In genomic region chr6:74505391-74505790, GRCh38 we compare ENCODE assay signal across 20 cellular contexts.
"Had no signal": no experiment of that assay in that cellular context is flagged by ENCODE, and none has a peak within 500 bp of the region (broad histone marks: within the 10 kb centered on the region; RNA-seq: fewer than 3 reads in every experiment).

No MANE protein-coding gene starts in this region.

- FAIRE-seq: RCC 7860 had no signal

- H3K4me2 ChIP-seq: KMS-11 had no signal

- H3K9ac ChIP-seq: KMS-11 had no signal

- DNase-seq: IMR-90, MM.1S, NCI-H1092 treated with DMSO at 0.1 percent for 48 hours, NCI-H1436, NCI-H187, NCI-H2029, NCI-H2081 treated with DMSO at 0.1 percent for 48 hours, NCI-H2171, NCI-H226, NCI-H446, NCI-H510A, NCI-H524 treated with DMSO at 0.1 percent for 48 hours, NCI-H69, NCI-H774, Right ventricle myocardium superior, RPMI8226, SIG-M5 had no signal

- ATAC-seq: SK-N-SH treated with all-trans-retinoic acid at 6 μM for 48 hours had no signal

- H3K27ac ChIP-seq: KMS-11 had no signal
